ENCODE assay signal across 8 cellular contexts in the genomic region with DNA sequence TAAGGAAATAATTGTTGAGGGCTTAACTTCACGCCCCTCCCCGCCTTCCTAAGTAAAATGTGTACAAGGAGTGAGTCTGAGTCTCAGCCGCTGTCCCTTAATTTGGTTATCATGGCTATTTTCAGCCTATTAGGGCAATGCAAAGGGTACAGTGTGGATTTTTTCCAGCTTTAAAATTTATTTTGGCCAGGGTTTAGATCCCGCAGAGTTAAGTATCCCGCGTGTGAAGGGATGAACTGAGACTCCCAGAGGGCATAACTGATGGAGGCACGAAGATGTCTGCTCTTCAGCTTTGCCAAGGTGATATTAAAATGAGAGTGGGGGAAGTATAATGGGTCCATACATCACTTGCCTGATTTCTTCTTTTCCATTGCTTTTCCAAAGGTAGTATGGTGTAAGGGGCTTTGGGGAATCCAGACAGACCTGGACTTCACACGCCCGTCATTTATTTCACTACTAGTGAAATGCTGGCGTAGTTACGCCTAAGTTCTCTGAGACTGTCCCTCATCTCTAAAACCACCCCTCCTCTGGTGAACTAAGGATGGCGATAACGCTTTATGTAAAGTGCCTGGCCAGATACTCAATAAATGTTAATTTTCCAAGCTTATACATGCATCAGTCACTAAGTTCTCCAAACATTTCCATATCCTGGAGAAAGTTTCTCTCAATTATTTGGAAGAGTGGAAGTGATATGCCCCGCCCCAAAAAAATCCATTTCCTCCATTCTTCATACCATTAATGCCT. TPM values are rescaled to one million over a fixed set of nuclear protein-coding genes. Genes with fewer than 3 reads are reported as not detected.
DNase-seq lines count a peak whose midpoint lies in the region; ATAC-seq, FAIRE-seq and TF ChIP-seq lines count a peak whose summit lies in the region.

No MANE protein-coding gene starts in this region.

- H2BK5ac ChIP-seq in neuronal stem cell (ENCODE audit: low read length): peak overlapping the region; percentile 73

- H3K27me3 ChIP-seq in effector memory CD4-positive, alpha-beta T cell (replicated peaks; ENCODE audit: control insufficient read depth, insufficient read depth, low read length, poor library complexity, severe bottlenecking): no peaks in the 10 kb centered on the region
- H3K27me3 ChIP-seq in neuronal stem cell (ENCODE audit: control insufficient read depth in 3 of 3, insufficient read depth in 3 of 3, low read depth in 1 of 3, low read length in 3 of 3): peaks cover 0 to 48% (median 9%) of the 10 kb centered on the region in 3 experiments

- peaks cover 0 to 4% (median 2%) of the 10 kb centered on the region in 7 donors for H3K9me3 Mint-ChIP-seq in CD14-positive monocyte

- no peak overlapping the region for H2AK5ac ChIP-seq in neuronal stem cell (ENCODE audit: low read depth, low read length)

- no peak overlapping the region for H2BK120ac ChIP-seq in neuronal stem cell (ENCODE audit: low read depth, low read length)

- no CpG with 5 or more reads among the region's 14 CpGs for WGBS in neuronal stem cell (ENCODE audit: extremely low coverage in 2 of 2, insufficient read length in 2 of 2, insufficient replicate concordance in 1 of 2), 2 donors

- H3K14ac ChIP-seq in neuronal stem cell (ENCODE audit: low read length): no peak overlapping the region

- no peak for TF ChIP-seq POLR2A in GM12892 (IDR thresholded peaks at IDR 0.05; ENCODE audit: low read depth, low read length)

- no peak for DNase-seq in CD14-positive monocyte (ENCODE audit: low spot score)
- DNase-seq in NCI-H2227 treated with DMSO at 0.1 percent for 48 hours (lab: John Stamatoyannopoulos, UW): peak; percentile 23
- DNase-seq in effector memory CD4-positive, alpha-beta T cell: no peak
- no peak for DNase-seq in neuronal stem cell (ENCODE audit: low spot score)
- DNase-seq in GM12892 (ENCODE audit: insufficient read length): no peak

- peak overlapping the region; percentile 100 for H3K4me3 ChIP-seq in effector memory CD4-positive, alpha-beta T cell (ENCODE audit: insufficient read depth, low read depth, low read length, poor library complexity, severe bottlenecking)
- H3K4me3 ChIP-seq in neuronal stem cell (ENCODE audit: low read length in 2 of 2): peak overlapping the region; percentile 85 to 91

- H3K36me3 Mint-ChIP-seq in CD14-positive monocyte: peaks cover 3 to 7% of the 10 kb centered on the region in 2 donors

- peaks cover 26% of the 10 kb centered on the region for H3K4me1 Mint-ChIP-seq in CD14-positive monocyte

- H3K27ac ChIP-seq in effector memory CD4-positive, alpha-beta T cell (ENCODE audit: insufficient read depth, low read length, poor library complexity, severe bottlenecking): peak overlapping the region; percentile 74
- no peak overlapping the region for H3K27ac ChIP-seq in neuronal stem cell (replicated peaks; ENCODE audit: low read length)

- peak overlapping the region; percentile 79 for H3K9ac ChIP-seq in neuronal stem cell (ENCODE audit: low read depth, low read length, poor library complexity)

- H3K4me2 ChIP-seq in neuronal stem cell (ENCODE audit: insufficient read depth, low read length, poor library complexity, severe bottlenecking): peak overlapping the region; percentile 99

- intact Hi-C loops in CD14-positive monocyte (cut with micrococcal nuclease): no loop called here

- H3K36me3 ChIP-seq in effector memory CD4-positive, alpha-beta T cell (ENCODE audit: control insufficient read depth, insufficient read depth, low read length): peaks cover 3% of the 10 kb centered on the region
- H3K36me3 ChIP-seq in neuronal stem cell (replicated peaks in 1 of 2; ENCODE audit: control insufficient read depth in 2 of 2, insufficient read depth in 2 of 2, low read length in 2 of 2): no peaks in the 10 kb centered on the region

- H3K4me1 ChIP-seq in effector memory CD4-positive, alpha-beta T cell (ENCODE audit: control insufficient read depth, insufficient read depth, low read length, poor library complexity, severe bottlenecking): peaks cover 22% of the 10 kb centered on the region
- peaks cover 14% of the 10 kb centered on the region in 2 donors for H3K4me1 ChIP-seq in neuronal stem cell (ENCODE audit: control insufficient read depth in 2 of 2, insufficient read depth in 1 of 2, low read depth in 1 of 2, low read length in 2 of 2)

- peaks cover 24 to 42% (median 38%) of the 10 kb centered on the region in 3 donors for H3K27me3 Mint-ChIP-seq in CD14-positive monocyte (ENCODE audit: low read depth in 3 of 3)

- no peak overlapping the region for H2BK15ac ChIP-seq in neuronal stem cell (ENCODE audit: low read length)

- H4K91ac ChIP-seq in neuronal stem cell (ENCODE audit: low read depth, low read length, poor library complexity): no peak overlapping the region

- H3K79me1 ChIP-seq in neuronal stem cell (ENCODE audit: low read depth, low read length): peaks cover 8% of the 10 kb centered on the region

- peak overlapping the region in 2 of 7 donors; percentile 54 to 88 for H3K27ac Mint-ChIP-seq in CD14-positive monocyte

- no peak for FAIRE-seq in GM12892 (lab: Jason Lieb, UNC)

- ATAC-seq in GM19035 (IDR thresholded peaks at IDR 0.05; ENCODE audit: unreplicated experiment) (no peak), HG03025 (IDR thresholded peaks at IDR 0.05; ENCODE audit: low FRiP score, unreplicated experiment) (no peak), GM21367 (IDR thresholded peaks at IDR 0.05; ENCODE audit: unreplicated experiment) (no peak)

- H3K9me3 ChIP-seq in effector memory CD4-positive, alpha-beta T cell (ENCODE audit: control insufficient read depth, low read length): no peaks in the 10 kb centered on the region
- no peaks in the 10 kb centered on the region for H3K9me3 ChIP-seq in neuronal stem cell (replicated peaks in 1 of 2; ENCODE audit: control insufficient read depth in 2 of 2, insufficient read depth in 1 of 2, low read depth in 1 of 2, low read length in 2 of 2)

- H3K4ac ChIP-seq in neuronal stem cell (ENCODE audit: low read length): no peak overlapping the region

- H4K8ac ChIP-seq in neuronal stem cell (ENCODE audit: low read depth, low read length): no peak overlapping the region

- peak overlapping the region; percentile 93 for H2AFZ ChIP-seq in neuronal stem cell (ENCODE audit: low read length)

- peak overlapping the region; percentile 75 for H3K23ac ChIP-seq in neuronal stem cell (ENCODE audit: low read depth, low read length, poor library complexity)

- H3K4me3 Mint-ChIP-seq in CD14-positive monocyte: peak overlapping the region; percentile 97

- H3K18ac ChIP-seq in neuronal stem cell (ENCODE audit: low read length): peak overlapping the region; percentile 88

- H2BK12ac ChIP-seq in neuronal stem cell (ENCODE audit: low read length): no peak overlapping the region

- no peak for TF ChIP-seq CTCF in CD14-positive monocyte (IDR thresholded peaks at IDR 0.05)

RNA-seq across cellular contexts. Expression of gene FBXO3, which starts 0.9 kb away (rescaled TPM):
- 10 to 100 TPM; 17.5 to 21.4 TPM for polyA plus RNA-seq in CD14-positive monocyte
- polyA plus RNA-seq in neuronal stem cell (2013, experiment 1 of 2): 18.5 TPM
- polyA plus RNA-seq in neuronal stem cell (2013, experiment 2 of 2): 19.6 TPM
- 11.6 TPM for polyA plus RNA-seq in GM12892 (2012; ENCODE audit: missing spikeins)

RNA-seq across cellular contexts. Expression of gene CD59, which starts 39.0 kb away (rescaled TPM):
- polyA plus RNA-seq in CD14-positive monocyte: 10 to 100 TPM; 21.1 to 34.9 TPM
- polyA plus RNA-seq in neuronal stem cell (2013, experiment 1 of 2): 75.8 TPM
- polyA plus RNA-seq in neuronal stem cell (2013, experiment 2 of 2): 77.5 TPM
- 175 TPM for polyA plus RNA-seq in GM12892 (2012; ENCODE audit: missing spikeins)
